3 cellular contexts compared by ENCODE assay signal in genomic region chr6:88474720-88475119, GRCh38.
TF ChIP-seq lines count a peak whose summit lies in the region.

No MANE protein-coding gene starts in this region.

TF ChIP-seq in HepG2, 621 proteins besides CTCF, POLR2A, EP300 and RAD21 (continued from another document):
- peak; percentile 56 to 75; a peak in 3 of 4 replicates for TF ChIP-seq MAFK (conservative IDR thresholded peaks at IDR 0.05 in 1 of 2, IDR thresholded peaks at IDR 0.05 in 1 of 2; ENCODE audit: low read length in 2 of 2)
- peak; percentile 74 for TF ChIP-seq MAFF (IDR thresholded peaks at IDR 0.05; ENCODE audit: low read depth, low read length)
- TF ChIP-seq ARHGAP35 (CRISPR knock-in tag; IDR thresholded peaks at IDR 0.05; ENCODE audit: borderline replicate concordance) = no peak

TF ChIP-seq in IMR-90, 13 proteins besides CTCF, POLR2A, EP300 and RAD21 (continued from another document):
- TF ChIP-seq MAFK (IDR thresholded peaks at IDR 0.05; ENCODE audit: low read depth, low read length) = 0 out of 2 replicates have a peak, but pooled peaks have one; percentile 27
TF ChIP-seq in IMR-90: peak in this region for 1.

TF ChIP-seq in neural cell, 6 proteins besides CTCF, POLR2A, EP300 and RAD21 (continued from another document):
- TF ChIP-seq MXI1 (conservative IDR thresholded peaks at IDR 0.05; ENCODE audit: poor library complexity, severe bottlenecking) (no peak), SMC3 (conservative IDR thresholded peaks at IDR 0.05; ENCODE audit: poor library complexity) (no peak), EZH2 (IDR thresholded peaks at IDR 0.05; ENCODE audit: borderline replicate concordance, insufficient read depth, low read length, poor library complexity, severe bottlenecking) (no peak), TAF1 (IDR thresholded peaks at IDR 0.05; ENCODE audit: low read depth) (no peak), REST (IDR thresholded peaks at IDR 0.05; ENCODE audit: borderline replicate concordance) (no peak)
